ENCODE assay signal across 8 cellular contexts in the genomic region with DNA sequence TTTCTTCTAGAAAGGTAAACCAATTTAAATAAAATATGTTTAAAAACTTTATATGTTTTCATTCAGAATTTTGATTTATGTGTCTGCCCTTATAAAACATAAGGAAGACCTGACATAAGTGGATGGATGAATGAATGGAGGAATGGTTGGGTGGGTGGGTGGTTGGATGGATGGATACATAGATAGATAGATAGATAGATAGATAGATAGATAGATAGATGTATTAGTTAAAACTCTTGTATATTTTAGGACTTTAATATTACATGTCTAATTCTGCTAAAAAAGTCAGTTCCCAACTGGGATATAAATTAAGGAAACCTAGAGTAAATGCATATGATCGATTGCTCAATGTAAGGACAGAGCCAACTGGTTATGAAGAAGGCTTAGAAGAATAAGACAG.
"Had no signal": no experiment of that assay in that cellular context is flagged by ENCODE, and none has a peak within 500 bp of the region (broad histone marks: within the 10 kb centered on the region; RNA-seq: fewer than 3 reads in every experiment).

No MANE protein-coding gene starts in this region.

- DNase-seq: IMR-90, KBM-7, KG1 had no signal

- H3K9ac ChIP-seq: KMS-11 had no signal

- ATAC-seq: HepG2 had no signal

- FAIRE-seq: HepG2, HTR-8/SVneo had no signal

- H3K27me3 Mint-ChIP-seq: IgD-negative memory B cell had no signal

- H3K4me3 Mint-ChIP-seq: IgD-negative memory B cell had no signal

- H3K4me2 ChIP-seq: KMS-11 had no signal

- H3K27ac Mint-ChIP-seq: IgD-negative memory B cell had no signal

- H3K27ac ChIP-seq: HL-60, KMS-11 had no signal
